10 cellular contexts compared by ENCODE assay signal in genomic region chr22:46040471-46041465, GRCh38.
DNase-seq lines count a peak whose midpoint lies in the region; ATAC-seq and TF ChIP-seq lines count a peak whose summit lies in the region.
"Had no signal": no experiment of that assay in that cellular context is flagged by ENCODE, and none has a peak within 500 bp of the region (broad histone marks: within the 10 kb centered on the region; RNA-seq: fewer than 3 reads in every experiment).

No MANE protein-coding gene starts in this region.

- H3K36me3 Mint-ChIP-seq in osteocyte (ENCODE audit: unreplicated experiment), result no peaks in the 10 kb centered on the region
- H3K36me3 Mint-ChIP-seq: natural killer cell had no signal

- no peaks in the 10 kb centered on the region for H4K20me1 ChIP-seq in DOHH2 (ENCODE audit: control insufficient read depth, insufficient read depth, low read depth, low read length)
- no peaks in the 10 kb centered on the region for H4K20me1 ChIP-seq in OCI-LY1 (ENCODE audit: insufficient read depth, low read length)

- intact Hi-C loops in sciatic nerve (cut with DNase I), result no loop called here

- H3K4me1 Mint-ChIP-seq in osteocyte (ENCODE audit: unreplicated experiment), result peaks cover 27% of the 10 kb centered on the region

- no peak overlapping the region for H3K27ac Mint-ChIP-seq in osteocyte (ENCODE audit: unreplicated experiment)
- H3K27ac Mint-ChIP-seq: activated T-helper 1 cell treated with anti-CD3 and anti-CD28 coated beads, Interleukin-12 subunit alpha, Interleukin-12 subunit beta, Interleukin-2, Interleukin-4 antibody, amounts not matched to agents 30 ng/mL and 10 ng/mL and 1 ng/mL, durations not matched to agents 14 hours and 24 hours and 36 hours; natural killer cell had no signal

- H3K27ac ChIP-seq in DOHH2 (ENCODE audit: low read depth, low read length) (no peak overlapping the region), OCI-LY1 (ENCODE audit: low read depth, low read length, poor library complexity, severe bottlenecking) (no peak overlapping the region), esophagus (ENCODE audit: low read depth in 2 of 2, low read length in 1 of 2) (peak overlapping the region; percentile 87 to 92)

- WGBS in esophagus, 2 donors, result 50 to 55% methylated on average over 20 of the region's 20 CpGs

- no peak overlapping the region for H3K4me3 Mint-ChIP-seq in osteocyte (ENCODE audit: unreplicated experiment)
- H3K4me3 Mint-ChIP-seq: activated T-helper 1 cell treated with anti-CD3 and anti-CD28 coated beads, Interleukin-12 subunit alpha, Interleukin-12 subunit beta, Interleukin-2, Interleukin-4 antibody, amounts not matched to agents 30 ng/mL and 10 ng/mL and 1 ng/mL, durations not matched to agents 14 hours and 24 hours and 36 hours; natural killer cell had no signal

- H3K4me2 ChIP-seq in DOHH2 (ENCODE audit: low read length) (peak overlapping the region; percentile 16; the same call in 1 of the 2 replicates), OCI-LY1 (ENCODE audit: low read length) (0 out of 2 replicates have a peak overlapping the region, but pooled peaks have one; percentile 21)

- no peak overlapping the region for H2AFZ ChIP-seq in OCI-LY1 (ENCODE audit: low read length)

- H3K27me3 ChIP-seq in DOHH2 (ENCODE audit: control insufficient read depth, low read length), result peaks cover 21% of the 10 kb centered on the region
- H3K27me3 ChIP-seq in OCI-LY1 (ENCODE audit: insufficient read depth, low read length), result no peaks in the 10 kb centered on the region
- H3K27me3 ChIP-seq in esophagus (ENCODE audit: control insufficient read depth in 1 of 2, insufficient read depth in 2 of 2, low read length in 2 of 2), result no peaks in the 10 kb centered on the region

- no peaks in the 10 kb centered on the region for H3K27me3 Mint-ChIP-seq in osteocyte (ENCODE audit: unreplicated experiment)

- TF ChIP-seq CTCF in DOHH2 (IDR thresholded peaks at IDR 0.05; ENCODE audit: low read depth, low read length, poor library complexity, severe bottlenecking) (no peak), OCI-LY1 (IDR thresholded peaks at IDR 0.05; ENCODE audit: low read length) (no peak), osteocyte (IDR thresholded peaks at IDR 0.05) (no peak)

- H3K4me3 ChIP-seq in DOHH2 (ENCODE audit: low read length) (no peak overlapping the region), OCI-LY1 (ENCODE audit: low read depth, low read length, poor library complexity, severe bottlenecking) (no peak overlapping the region), esophagus (ENCODE audit: low read depth in 1 of 2, low read length in 2 of 2) (peak overlapping the region; percentile 4 to 5)

- peak overlapping the region; percentile 18; the same call in 1 of the 2 replicates for H3K9ac ChIP-seq in OCI-LY1 (ENCODE audit: low read length)

- H3K9me3 Mint-ChIP-seq in osteocyte (ENCODE audit: unreplicated experiment), result no peaks in the 10 kb centered on the region
- H3K9me3 Mint-ChIP-seq: activated T-helper 1 cell treated with anti-CD3 and anti-CD28 coated beads, Interleukin-12 subunit alpha, Interleukin-12 subunit beta, Interleukin-2, Interleukin-4 antibody, amounts not matched to agents 30 ng/mL and 10 ng/mL and 1 ng/mL, durations not matched to agents 14 hours and 24 hours and 36 hours; natural killer cell had no signal

- peak; percentile 53 for DNase-seq in sciatic nerve (ENCODE audit: low spot score)
- DNase-seq in osteocyte (ENCODE audit: extremely low spot score, unreplicated experiment), result no peak
- no peak for DNase-seq in COR-L47 (lab: John Stamatoyannopoulos, UW)
- DNase-seq: natural killer cell had no signal

- H3K9me3 ChIP-seq in DOHH2 (ENCODE audit: control insufficient read depth, insufficient read depth, low read length) (no peaks in the 10 kb centered on the region), OCI-LY1 (ENCODE audit: low read length) (no peaks in the 10 kb centered on the region), esophagus (ENCODE audit: control insufficient read depth in 2 of 2, insufficient read depth in 1 of 2, low read depth in 1 of 2, low read length in 1 of 2) (no peaks in the 10 kb centered on the region)

- ATAC-seq in sciatic nerve, result no peak
- no peak for ATAC-seq in HG03354 (IDR thresholded peaks at IDR 0.05; ENCODE audit: poor library complexity, severe bottlenecking, unreplicated experiment)
- ATAC-seq in HG02885 (IDR thresholded peaks at IDR 0.05; ENCODE audit: poor library complexity, unreplicated experiment), result no peak
- ATAC-seq: natural killer cell had no signal

- H3K9me2 ChIP-seq in DOHH2 (replicated peaks; ENCODE audit: control insufficient read depth, low read length), result no peaks in the 10 kb centered on the region
- H3K9me2 ChIP-seq in OCI-LY1 (ENCODE audit: low read depth, low read length), result no peaks in the 10 kb centered on the region

- peaks cover 2% of the 10 kb centered on the region; the same call in 1 of the 2 replicates for H3F3A ChIP-seq in DOHH2 (ENCODE audit: control insufficient read depth, insufficient read depth)
- no peaks in the 10 kb centered on the region for H3F3A ChIP-seq in OCI-LY1 (ENCODE audit: insufficient read depth, low read length)

- H3K4me1 ChIP-seq in DOHH2 (ENCODE audit: control insufficient read depth, low read length) (peaks cover 28% of the 10 kb centered on the region), OCI-LY1 (ENCODE audit: insufficient read depth, low read length, severe bottlenecking) (peaks cover 22% of the 10 kb centered on the region), esophagus (ENCODE audit: control insufficient read depth in 2 of 2, insufficient read depth in 2 of 2, low read length in 1 of 2) (peaks cover 9 to 23% of the 10 kb centered on the region in 2 donors)

- H3K36me3 ChIP-seq in DOHH2 (ENCODE audit: control insufficient read depth, low read length) (no peaks in the 10 kb centered on the region), OCI-LY1 (ENCODE audit: insufficient read depth, low read length) (no peaks in the 10 kb centered on the region), esophagus (ENCODE audit: control insufficient read depth in 2 of 2, insufficient read depth in 2 of 2, low read length in 1 of 2) (no peaks in the 10 kb centered on the region)

- H3K79me2 ChIP-seq in DOHH2 (ENCODE audit: control insufficient read depth, low read length) (peaks cover 5% of the 10 kb centered on the region; the same call in 1 of the 2 replicates), OCI-LY1 (ENCODE audit: insufficient read depth, low read length) (no peaks in the 10 kb centered on the region)

Comparison
In these comparisons a context has a peak if more than half of its experiments do, and no peak if none do; other contexts are left out.
1. H3K27ac ChIP-seq: peak in esophagus (2 of 2); none in DOHH2 (single experiment) and OCI-LY1 (single experiment).
2. H3K4me3 ChIP-seq: peak in esophagus (2 of 2); none in DOHH2 (single experiment) and OCI-LY1 (single experiment).